In genomic region chr10:11006428-11006825, GRCh38 we compare ENCODE assay signal across 20 cellular contexts.
"Had no signal": no experiment of that assay in that cellular context is flagged by ENCODE, and none has a peak within 500 bp of the region (broad histone marks: within the 10 kb centered on the region; RNA-seq: fewer than 3 reads in every experiment).

No MANE protein-coding gene starts in this region.

- H3K36me3 Mint-ChIP-seq: memory B cell; naive thymus-derived CD4-positive, alpha-beta T cell had no signal

- H3K9me3 Mint-ChIP-seq: activated CD4-positive, alpha-beta T cell treated with anti-CD3 and anti-CD28 coated beads, Interleukin-2, amount 10 ng/mL, durations not matched to agents 24 days and 14 days; activated T-cell treated with anti-CD3 and anti-CD28 coated beads, Interleukin-2, amount 50 U/mL, for 4 hours; memory B cell had no signal

- H3K4me3 ChIP-seq: cardiac muscle cell, mucosa of descending colon had no signal

- H3K9me3 ChIP-seq: left ventricle myocardium inferior, mucosa of descending colon had no signal

- H3K4me1 ChIP-seq: left ventricle myocardium inferior had no signal

- H3K27ac ChIP-seq: cardiac muscle cell, left ventricle myocardium inferior had no signal

- H3K4me3 Mint-ChIP-seq: activated CD4-positive, alpha-beta T cell treated with anti-CD3 and anti-CD28 coated beads, Interleukin-2, amount 10 ng/mL, durations not matched to agents 24 days and 14 days; activated T-cell treated with anti-CD3 and anti-CD28 coated beads, Interleukin-2, amount 50 U/mL, for 4 hours; memory B cell; naive thymus-derived CD4-positive, alpha-beta T cell had no signal

- H3K27me3 ChIP-seq: cardiac muscle cell had no signal

- DNase-seq: activated CD4-positive, alpha-beta T cell treated with anti-CD3 and anti-CD28 coated beads, Interleukin-2, amount 10 ng/mL, durations not matched to agents 24 days and 14 days; activated CD4-positive, CD25-positive, alpha-beta regulatory T cell; activated CD8-positive, alpha-beta memory T cell treated with anti-CD3 and anti-CD28 coated beads, Interleukin-2, amount 50 U/mL, for 4 hours; activated effector memory CD4-positive, alpha-beta T cell treated with Interleukin-2 at 50 U/mL for 16 hours; activated naive CD4-positive, alpha-beta T cell treated with anti-CD3 and anti-CD28 coated beads, Interleukin-2, amount 50 U/mL, for 16 hours; activated T-cell treated with anti-CD3 and anti-CD28 coated beads, Interleukin-2, amount 50 U/mL, for 4 hours; kidney; left ventricle myocardium inferior; mucosa of descending colon; naive thymus-derived CD4-positive, alpha-beta T cell; nucleus accumbens; posterior cingulate gyrus; stimulated activated CD4-positive, alpha-beta T cell treated with anti-CD3 and anti-CD28 coated beads, Interleukin-2, amount 100 ng/mL, for 24 hours; stimulated activated naive CD4-positive, alpha-beta T cell treated with Interleukin-2 at 50 U/mL for 16 hours; T-helper 1 cell; T-helper 9 cell; trophoblast cell had no signal

- ATAC-seq: activated T-cell treated with anti-CD3 and anti-CD28 coated beads, Interleukin-2, amount 50 U/mL, for 4 hours; mucosa of descending colon; naive thymus-derived CD4-positive, alpha-beta T cell; SK-N-SH treated with all-trans-retinoic acid at 6 μM for 48 hours had no signal

- H3K36me3 ChIP-seq: cardiac muscle cell, left ventricle myocardium inferior had no signal

- H3K4me1 Mint-ChIP-seq: activated CD4-positive, alpha-beta T cell treated with anti-CD3 and anti-CD28 coated beads, Interleukin-2, amount 10 ng/mL, durations not matched to agents 24 days and 14 days had no signal

- H3K27ac Mint-ChIP-seq: activated CD4-positive, alpha-beta T cell treated with anti-CD3 and anti-CD28 coated beads, Interleukin-2, amount 10 ng/mL, durations not matched to agents 24 days and 14 days; memory B cell; naive thymus-derived CD4-positive, alpha-beta T cell had no signal
